ENCODE assay signal across 21 cellular contexts in the genomic region with DNA sequence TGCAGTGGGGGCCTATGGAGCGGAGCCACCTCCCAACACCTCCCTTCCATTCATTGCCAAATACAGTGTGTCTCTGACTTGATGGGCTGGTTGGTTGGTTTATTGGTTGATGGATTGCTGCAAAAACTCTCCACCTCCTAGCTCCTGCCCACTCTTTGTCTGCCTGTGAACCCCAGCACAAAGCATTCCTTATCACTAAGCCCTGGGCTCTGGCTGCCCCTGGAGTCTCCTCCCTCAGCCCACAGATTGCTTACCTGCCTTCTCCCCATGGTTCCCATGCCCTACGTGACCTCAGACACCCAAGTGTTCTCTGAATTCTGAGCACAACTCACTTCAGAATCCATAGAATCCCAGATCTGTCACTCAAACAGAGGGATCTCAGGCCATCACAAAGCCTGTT.
DNase-seq lines count a peak whose midpoint lies in the region; ATAC-seq, FAIRE-seq and TF ChIP-seq lines count a peak whose summit lies in the region.
"Had no signal": no experiment of that assay in that cellular context is flagged by ENCODE, and none has a peak within 500 bp of the region (broad histone marks: within the 10 kb centered on the region; RNA-seq: fewer than 3 reads in every experiment).

No MANE protein-coding gene starts in this region.

- H3K4me1 Mint-ChIP-seq in neural crest cell, result peaks cover 9% of the 10 kb centered on the region

- TF ChIP-seq CTCF in HepG2 (CRISPR knock-in tag; IDR thresholded peaks at IDR 0.05), result no peak
- no peak for TF ChIP-seq CTCF in right lobe of liver (IDR thresholded peaks at IDR 0.05)
- TF ChIP-seq CTCF in esophagus muscularis mucosa (IDR thresholded peaks at IDR 0.05), result no peak
- TF ChIP-seq CTCF in neural crest cell (conservative IDR thresholded peaks at IDR 0.05), result no peak

- no peaks in the 10 kb centered on the region for H4K20me1 ChIP-seq in HepG2 (ENCODE audit: insufficient read depth, low read length)

- H3K36me3 ChIP-seq in HepG2 (replicated peaks in 1 of 2; ENCODE audit: control insufficient read depth in 1 of 2, insufficient read depth in 2 of 2, low read length in 2 of 2), result no peaks in the 10 kb centered on the region
- H3K36me3 ChIP-seq in right lobe of liver, result no peaks in the 10 kb centered on the region
- no peaks in the 10 kb centered on the region for H3K36me3 ChIP-seq in esophagus muscularis mucosa

- H3K27ac ChIP-seq in HepG2 (ENCODE audit: extremely low read length, insufficient read depth, low read length) (no peak overlapping the region), right lobe of liver (no peak overlapping the region), esophagus muscularis mucosa (replicated peaks in 1 of 4) (peak overlapping the region; percentile 91 to 95 (median 93))
- H3K27ac ChIP-seq: GM23248 had no signal

- no peak overlapping the region for H2AFZ ChIP-seq in HepG2 (ENCODE audit: low read length)
- H2AFZ ChIP-seq: GM23248 had no signal

- in situ Hi-C loops in HepG2 (cut with HindIII; ENCODE audit: extremely low pct_ligation_motif_present, low pct_unique_long_range_greater_than_20kb), result no loop called here

- no peak overlapping the region for H3K9ac ChIP-seq in HepG2 (ENCODE audit: insufficient read depth, low read depth, low read length)
- H3K9ac ChIP-seq: GM23248 had no signal

- ATAC-seq in HepG2, result peak; percentile 48; the same call in 2 of the 3 replicates
- no peak for ATAC-seq in right lobe of liver
- no peak for ATAC-seq in GM19397 (IDR thresholded peaks at IDR 0.05; ENCODE audit: unreplicated experiment)
- ATAC-seq in HG03469 (IDR thresholded peaks at IDR 0.05; ENCODE audit: unreplicated experiment), result no peak
- ATAC-seq: HCT116, Panc1, SK-N-SH treated with all-trans-retinoic acid at 6 μM for 48 hours had no signal

- POLR2A ChIA-PET in HepG2 (lab: Yijun Ruan, JAX), result no interaction called here

- H3K27me3 ChIP-seq in HepG2 (ENCODE audit: control insufficient read depth in 1 of 2, insufficient read depth in 2 of 2, low read length in 2 of 2), result no peaks in the 10 kb centered on the region
- H3K27me3 ChIP-seq in right lobe of liver, result no peaks in the 10 kb centered on the region
- no peaks in the 10 kb centered on the region for H3K27me3 ChIP-seq in esophagus muscularis mucosa

- H3K79me2 ChIP-seq in HepG2 (ENCODE audit: insufficient read depth, low read length), result no peaks in the 10 kb centered on the region

- H3K4me3 ChIP-seq in HepG2 (replicated peaks in 1 of 3; ENCODE audit: insufficient read depth in 1 of 3, low read depth in 2 of 3, low read length in 3 of 3) (no peak overlapping the region), right lobe of liver (no peak overlapping the region), esophagus muscularis mucosa (no peak overlapping the region)
- H3K4me3 ChIP-seq: GM23248 had no signal

- no peak for TF ChIP-seq EP300 in HepG2 (IDR thresholded peaks at IDR 0.05; ENCODE audit: low read depth in 2 of 2, low read length in 2 of 2)
- TF ChIP-seq EP300 in HepG2 (CRISPR knock-in tag; IDR thresholded peaks at IDR 0.05; ENCODE audit: borderline replicate concordance), result no peak
- no peak for TF ChIP-seq EP300 in esophagus muscularis mucosa (IDR thresholded peaks at IDR 0.05)

- no peaks in the 10 kb centered on the region for H3K9me3 Mint-ChIP-seq in neural crest cell

- BruUV-seq in HepG2 (replicated peaks; lab: Mats Ljungman, UMichigan), result no TSS peak

- H3K4me1 ChIP-seq in HepG2 (ENCODE audit: insufficient read depth, low read length) (peaks cover 56% of the 10 kb centered on the region), right lobe of liver (peaks cover 0 to 15% (median 6%) of the 10 kb centered on the region in 4 donors), esophagus muscularis mucosa (peaks cover 31 to 96% (median 87%) of the 10 kb centered on the region in 4 donors)

- FAIRE-seq in HepG2 (lab: Jason Lieb, UNC), result no peak

- peak overlapping the region; percentile 21 for H3K27ac Mint-ChIP-seq in neural crest cell (ENCODE audit: unreplicated experiment)

- H3K9me3 ChIP-seq in HepG2 (ENCODE audit: low read length) (no peaks in the 10 kb centered on the region), right lobe of liver (no peaks in the 10 kb centered on the region), esophagus muscularis mucosa (no peaks in the 10 kb centered on the region)

- TF ChIP-seq POLR2A in HepG2 (IDR thresholded peaks at IDR 0.05; ENCODE audit: insufficient read depth in 1 of 2, low read depth in 2 of 2, low read length in 2 of 2) (no peak), right lobe of liver (IDR thresholded peaks at IDR 0.05) (no peak), esophagus muscularis mucosa (IDR thresholded peaks at IDR 0.05; ENCODE audit: low read depth) (no peak)

- TF ChIP-seq RAD21 in HepG2 (CRISPR knock-in tag; IDR thresholded peaks at IDR 0.05), result no peak

- DNase-seq in HepG2 (ENCODE audit: low spot score) (peak; percentile 46), right lobe of liver (no peak), esophagus muscularis mucosa (ENCODE audit: extremely low spot score) (no peak), neural crest cell (ENCODE audit: low read depth, low spot score) (no peak), OCI-M1 (lab: John Stamatoyannopoulos, UW) (no peak)
- DNase-seq in stimulated activated CD4-positive, alpha-beta T cell treated with anti-CD3 and anti-CD28 coated beads, Interleukin-4, amount 100 ng/mL, for 4 hours, result no peak
- DNase-seq: 8988T, DMS79, GM23248, KG1, NCI-H1092, NCI-H1436, NCI-H1930, NCI-H748 treated with DMSO at 0.1 percent for 48 hours, SIG-M5 had no signal

- WGBS in HepG2 (ENCODE audit: low lambda C conversion rate), result 64% methylated on average over 2 of the region's 2 CpGs
- WGBS in right lobe of liver (ENCODE audit: insufficient coverage, low coverage, low lambda C conversion rate, missing lambda C conversion rate), result 100% methylated on average over 2 of the region's 2 CpGs
- 95% methylated on average over 2 of the region's 2 CpGs for whole genome bisulfite sequencing in esophagus muscularis mucosa

- H3K4me2 ChIP-seq in HepG2 (ENCODE audit: low read depth, low read length), result no peak overlapping the region

- no peaks in the 10 kb centered on the region for H3K27me3 Mint-ChIP-seq in neural crest cell (ENCODE audit: low read depth)

- CTCF ChIA-PET in HepG2 (lab: Yijun Ruan, JAX; ENCODE audit: low intra/inter-chr PET ratio, low total read pairs), result no interaction called here

- H3K36me3 Mint-ChIP-seq in neural crest cell (ENCODE audit: low read depth), result no peaks in the 10 kb centered on the region
- H3K36me3 Mint-ChIP-seq: CD14-positive monocyte had no signal

- intact Hi-C loops in HepG2 (cut with micrococcal nuclease; ENCODE audit: unreplicated experiment), result no loop called here
- intact Hi-C loops in right lobe of liver (cut with DNase I), result no loop called here
- intact Hi-C loops in esophagus muscularis mucosa (cut with DNase I), result loop anchor here (5.0 kb wide), 1 partner anchor 41 kb away; no protein-coding TSS in a partner anchor

- H3K4me3 Mint-ChIP-seq in neural crest cell, result no peak overlapping the region
- H3K4me3 Mint-ChIP-seq: CD14-positive monocyte had no signal

TF ChIP-seq in HepG2, 621 proteins besides CTCF, POLR2A, EP300 and RAD21 (continues in another document):
- TF ChIP-seq, protein P1, sequence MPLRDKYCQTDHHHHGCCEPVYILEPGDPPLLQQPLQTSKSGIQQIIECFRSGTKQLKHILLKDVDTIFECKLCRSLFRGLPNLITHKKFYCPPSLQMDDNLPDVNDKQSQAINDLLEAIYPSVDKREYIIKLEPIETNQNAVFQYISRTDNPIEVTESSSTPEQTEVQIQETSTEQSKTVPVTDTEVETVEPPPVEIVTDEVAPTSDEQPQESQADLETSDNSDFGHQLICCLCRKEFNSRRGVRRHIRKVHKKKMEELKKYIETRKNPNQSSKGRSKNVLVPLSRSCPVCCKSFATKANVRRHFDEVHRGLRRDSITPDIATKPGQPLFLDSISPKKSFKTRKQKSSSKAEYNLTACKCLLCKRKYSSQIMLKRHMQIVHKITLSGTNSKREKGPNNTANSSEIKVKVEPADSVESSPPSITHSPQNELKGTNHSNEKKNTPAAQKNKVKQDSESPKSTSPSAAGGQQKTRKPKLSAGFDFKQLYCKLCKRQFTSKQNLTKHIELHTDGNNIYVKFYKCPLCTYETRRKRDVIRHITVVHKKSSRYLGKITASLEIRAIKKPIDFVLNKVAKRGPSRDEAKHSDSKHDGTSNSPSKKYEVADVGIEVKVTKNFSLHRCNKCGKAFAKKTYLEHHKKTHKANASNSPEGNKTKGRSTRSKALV (CRISPR knock-in tag; IDR thresholded peaks at IDR 0.05), result no peak
- TF ChIP-seq, protein P2, sequence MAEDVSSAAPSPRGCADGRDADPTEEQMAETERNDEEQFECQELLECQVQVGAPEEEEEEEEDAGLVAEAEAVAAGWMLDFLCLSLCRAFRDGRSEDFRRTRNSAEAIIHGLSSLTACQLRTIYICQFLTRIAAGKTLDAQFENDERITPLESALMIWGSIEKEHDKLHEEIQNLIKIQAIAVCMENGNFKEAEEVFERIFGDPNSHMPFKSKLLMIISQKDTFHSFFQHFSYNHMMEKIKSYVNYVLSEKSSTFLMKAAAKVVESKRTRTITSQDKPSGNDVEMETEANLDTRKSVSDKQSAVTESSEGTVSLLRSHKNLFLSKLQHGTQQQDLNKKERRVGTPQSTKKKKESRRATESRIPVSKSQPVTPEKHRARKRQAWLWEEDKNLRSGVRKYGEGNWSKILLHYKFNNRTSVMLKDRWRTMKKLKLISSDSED (CRISPR knock-in tag; IDR thresholded peaks at IDR 0.05), result no peak
- no peak for TF ChIP-seq GABPB1 (CRISPR knock-in tag; IDR thresholded peaks at IDR 0.05)

Comparison
In these comparisons a context has a peak if more than half of its experiments do, and no peak if none do; other contexts are left out.
1. H3K27ac ChIP-seq: peak in esophagus muscularis mucosa (4 of 4); none in HepG2 (single experiment) and right lobe of liver (0 of 3).